15 cellular contexts compared by ENCODE assay signal in the genomic region with DNA sequence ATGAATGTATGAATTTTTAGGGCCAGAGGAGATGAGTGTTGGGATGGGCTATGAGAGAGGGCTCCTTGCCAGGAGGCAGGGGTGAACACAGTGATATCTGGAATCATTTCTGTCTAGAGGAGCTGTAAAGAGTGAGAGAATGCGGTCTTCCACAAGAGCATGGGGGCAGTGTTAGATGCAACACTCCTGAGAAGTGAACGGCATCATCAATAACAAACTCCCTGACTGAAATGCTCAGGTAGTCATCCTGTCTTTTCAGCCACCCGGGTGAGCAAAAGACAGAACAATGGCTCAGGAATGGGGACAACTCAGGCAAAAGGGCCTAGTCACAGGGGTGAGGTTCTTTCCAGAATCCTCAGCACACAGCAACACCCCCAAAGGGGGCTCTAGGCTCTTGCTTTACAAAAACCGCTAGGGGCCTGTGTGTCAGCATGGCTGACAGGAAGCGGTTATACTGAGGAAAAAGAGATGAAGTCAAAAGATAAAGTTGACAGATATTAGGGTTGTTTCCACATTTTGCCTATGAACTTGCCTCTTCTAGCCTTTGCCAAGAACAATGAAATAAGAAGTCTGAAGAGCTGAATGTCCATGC.
A peak's percentile ranks its signal among the peaks of the same experiment; 100 is the strongest.
DNase-seq lines count a peak whose midpoint lies in the region; ATAC-seq and TF ChIP-seq lines count a peak whose summit lies in the region.
"Had no signal": no experiment of that assay in that cellular context is flagged by ENCODE, and none has a peak within 500 bp of the region (broad histone marks: within the 10 kb centered on the region; RNA-seq: fewer than 3 reads in every experiment).

No MANE protein-coding gene starts in this region.

- H3K27me3 ChIP-seq in endodermal cell (ENCODE audit: control insufficient read depth, insufficient read depth, low read length, poor library complexity, severe bottlenecking): no peaks in the 10 kb centered on the region
- H3K27me3 ChIP-seq in aorta (ENCODE audit: control insufficient read depth in 1 of 2, insufficient read depth in 2 of 2, low read length in 1 of 2): no peaks in the 10 kb centered on the region
- H3K27me3 ChIP-seq in suprapubic skin: no peaks in the 10 kb centered on the region
- H3K27me3 ChIP-seq: SJCRH30 had no signal

- intact Hi-C loops in aorta (cut with DNase I) (loop anchor here in 1 of 2 donors (5.0 kb wide), 1 partner anchor 43 kb away; no protein-coding TSS in a partner anchor), mucosa of descending colon (cut with DNase I, micrococcal nuclease) (no loop called here)

- H3K4me3 Mint-ChIP-seq in endodermal cell: no peak overlapping the region

- no peak overlapping the region for H3K4me3 ChIP-seq in endodermal cell (ENCODE audit: low read length)
- no peak overlapping the region for H3K4me3 ChIP-seq in aorta (ENCODE audit: low read length in 2 of 2)
- no peak overlapping the region for H3K4me3 ChIP-seq in mucosa of descending colon
- no peak overlapping the region for H3K4me3 ChIP-seq in suprapubic skin
- H3K4me3 ChIP-seq: SJCRH30 had no signal

- H3K27ac Mint-ChIP-seq in endodermal cell: peak overlapping the region; percentile 19

- no peaks in the 10 kb centered on the region for H3K27me3 Mint-ChIP-seq in endodermal cell (ENCODE audit: insufficient read depth)

- peak; percentile 35 for DNase-seq in stimulated activated CD4-positive, alpha-beta T cell treated with anti-CD3 and anti-CD28 coated beads, Interleukin-1b, Interleukin-23, amount 100 ng/mL, for 48 hours
- DNase-seq in stimulated activated CD4-positive, alpha-beta T cell treated with anti-CD3 and anti-CD28 coated beads, Interleukin-4, amount 100 ng/mL, for 24 hours: no peak
- peak; percentile 5 for DNase-seq in activated CD8-positive, alpha-beta memory T cell treated with anti-CD3 and anti-CD28 coated beads, Interleukin-2, amount 50 U/mL, for 24 hours (ENCODE audit: extremely low read depth)
- DNase-seq in endodermal cell (peak; percentile 41), aorta (no peak), mucosa of descending colon (no peak), suprapubic skin (ENCODE audit: low spot score in 2 of 2) (no peak)
- DNase-seq: AML-193; anterior cingulate cortex; effector memory CD4-positive, alpha-beta T cell; foreskin melanocyte; NCI-H2171; SJCRH30; WERI-Rb-1 had no signal

- WGBS in endodermal cell (ENCODE audit: insufficient coverage in 1 of 2, insufficient read length in 1 of 2), 2 experiments: 89 to 96% methylated on average over 4 to 5 of the region's 5 CpGs
- WGBS in aorta, 2 donors: 78% methylated on average over 5 of the region's 5 CpGs
- WGBS in suprapubic skin: 76% methylated on average over 5 of the region's 5 CpGs

- no peak for TF ChIP-seq CTCF in endodermal cell (conservative IDR thresholded peaks at IDR 0.05)
- TF ChIP-seq CTCF in mucosa of descending colon (IDR thresholded peaks at IDR 0.05): no peak
- TF ChIP-seq CTCF in suprapubic skin (IDR thresholded peaks at IDR 0.05): no peak

- H3K9me3 ChIP-seq in endodermal cell (ENCODE audit: control insufficient read depth, low read length): no peaks in the 10 kb centered on the region
- no peaks in the 10 kb centered on the region for H3K9me3 ChIP-seq in aorta (ENCODE audit: control insufficient read depth, low read length)
- no peaks in the 10 kb centered on the region for H3K9me3 ChIP-seq in mucosa of descending colon
- no peaks in the 10 kb centered on the region for H3K9me3 ChIP-seq in suprapubic skin
- H3K9me3 ChIP-seq: SJCRH30 had no signal

- TF ChIP-seq EP300 in suprapubic skin (IDR thresholded peaks at IDR 0.05): no peak

- no peak overlapping the region for H3K27ac ChIP-seq in endodermal cell (ENCODE audit: low read depth, low read length)
- H3K27ac ChIP-seq in aorta (ENCODE audit: low read depth in 1 of 2, low read length in 2 of 2): peak overlapping the region; percentile 4 to 29
- no peak overlapping the region for H3K27ac ChIP-seq in suprapubic skin
- H3K27ac ChIP-seq: SJCRH30, WERI-Rb-1 had no signal

- TF ChIP-seq POLR2A in suprapubic skin (IDR thresholded peaks at IDR 0.05): no peak

- H3K36me3 Mint-ChIP-seq in endodermal cell (ENCODE audit: low read depth): peaks cover 3% of the 10 kb centered on the region

- H3K4me1 Mint-ChIP-seq in endodermal cell: peaks cover 15% of the 10 kb centered on the region

- peaks cover 2% of the 10 kb centered on the region for H3K4me1 ChIP-seq in endodermal cell (ENCODE audit: control insufficient read depth, insufficient read depth, low read length)
- H3K4me1 ChIP-seq in aorta (ENCODE audit: control insufficient read depth in 1 of 2, insufficient read depth in 2 of 2, low read length in 2 of 2): peaks cover 7 to 10% of the 10 kb centered on the region in 2 donors
- H3K4me1 ChIP-seq in mucosa of descending colon (ENCODE audit: low read depth): no peaks in the 10 kb centered on the region
- peaks cover 13% of the 10 kb centered on the region for H3K4me1 ChIP-seq in suprapubic skin
- H3K4me1 ChIP-seq: SJCRH30 had no signal

- no peaks in the 10 kb centered on the region for H3K9me3 Mint-ChIP-seq in endodermal cell

- H3K9ac ChIP-seq in endodermal cell (ENCODE audit: extremely low read depth, low read length, poor library complexity, severe bottlenecking): no peak overlapping the region

- H3K36me3 ChIP-seq in endodermal cell (ENCODE audit: control insufficient read depth, insufficient read depth, low read length) (no peaks in the 10 kb centered on the region), aorta (ENCODE audit: control insufficient read depth in 1 of 2, insufficient read depth in 2 of 2, low read length in 1 of 2) (no peaks in the 10 kb centered on the region), mucosa of descending colon (ENCODE audit: low read depth) (no peaks in the 10 kb centered on the region), suprapubic skin (no peaks in the 10 kb centered on the region)
- H3K36me3 ChIP-seq: SJCRH30 had no signal

- ATAC-seq in aorta (ENCODE audit: low FRiP score) (no peak), GM19467 (IDR thresholded peaks at IDR 0.05; ENCODE audit: unreplicated experiment) (no peak), mucosa of descending colon (no peak)

Comparison
In these comparisons a context has a peak if more than half of its experiments do, and no peak if none do; other contexts are left out.
1. DNase-seq: peak in stimulated activated CD4-positive, alpha-beta T cell treated with anti-CD3 and anti-CD28 coated beads, Interleukin-1b, Interleukin-23, amount 100 ng/mL, for 48 hours (single experiment), activated CD8-positive, alpha-beta memory T cell treated with anti-CD3 and anti-CD28 coated beads, Interleukin-2, amount 50 U/mL, for 24 hours (single experiment) and endodermal cell (single experiment); none in stimulated activated CD4-positive, alpha-beta T cell treated with anti-CD3 and anti-CD28 coated beads, Interleukin-4, amount 100 ng/mL, for 24 hours (single experiment), aorta (0 of 2), mucosa of descending colon (0 of 3) and suprapubic skin (0 of 2).
2. H3K27ac ChIP-seq: peak in aorta (2 of 2); none in endodermal cell (single experiment) and suprapubic skin (single experiment).